ENCODE assay signal across 10 cellular contexts in genomic region chr6:156925718-156926607, GRCh38.
DNase-seq lines count a peak whose midpoint lies in the region; ATAC-seq, FAIRE-seq and TF ChIP-seq lines count a peak whose summit lies in the region.
"Had no signal": no experiment of that assay in that cellular context is flagged by ENCODE, and none has a peak within 500 bp of the region (broad histone marks: within the 10 kb centered on the region; RNA-seq: fewer than 3 reads in every experiment).

No MANE protein-coding gene starts in this region.

- peaks cover 3 to 11% of the 10 kb centered on the region in 2 experiments; a peak in 2 of 5 replicates for H3K36me3 ChIP-seq in HepG2 (replicated peaks in 1 of 2; ENCODE audit: control insufficient read depth in 1 of 2, insufficient read depth in 2 of 2, low read length in 2 of 2)
- no peaks in the 10 kb centered on the region for H3K36me3 ChIP-seq in right lobe of liver
- H3K36me3 ChIP-seq: SJSA1 had no signal

- H3K9me3 ChIP-seq in HepG2 (ENCODE audit: low read length) (no peaks in the 10 kb centered on the region), right lobe of liver (no peaks in the 10 kb centered on the region)
- H3K9me3 ChIP-seq: SJSA1 had no signal

- in situ Hi-C loops in HepG2 (cut with HindIII; ENCODE audit: extremely low pct_ligation_motif_present, low pct_unique_long_range_greater_than_20kb) = no loop called here

- peaks cover 36% of the 10 kb centered on the region for H3K4me1 Mint-ChIP-seq in type B pancreatic cell (ENCODE audit: unreplicated experiment)
- H3K4me1 Mint-ChIP-seq in CD14-positive monocyte = peaks cover 8% of the 10 kb centered on the region

- no peak for ATAC-seq in HepG2
- ATAC-seq in right lobe of liver = no peak
- ATAC-seq in HG02938 (IDR thresholded peaks at IDR 0.05; ENCODE audit: unreplicated experiment) = peak; percentile 86
- ATAC-seq in activated naive CD4-positive, alpha-beta T cell treated with anti-CD3 and anti-CD28 coated beads, Interleukin-2, amount 50 U/mL, for 72 hours = peak; percentile 28 to 39

- WGBS in HepG2 (ENCODE audit: low lambda C conversion rate) = 96% methylated on average over 3 of the region's 3 CpGs
- WGBS in right lobe of liver (ENCODE audit: insufficient coverage, low coverage, low lambda C conversion rate, missing lambda C conversion rate) = 74% methylated on average over 3 of the region's 3 CpGs

- TF ChIP-seq POLR2A in HepG2 (IDR thresholded peaks at IDR 0.05; ENCODE audit: insufficient read depth in 1 of 2, low read depth in 2 of 2, low read length in 2 of 2) (no peak), right lobe of liver (IDR thresholded peaks at IDR 0.05) (no peak)

- H3K79me2 ChIP-seq in HepG2 (ENCODE audit: insufficient read depth, low read length) = peaks cover 14% of the 10 kb centered on the region

- intact Hi-C loops in HepG2 (cut with micrococcal nuclease; ENCODE audit: unreplicated experiment) (no loop called here), right lobe of liver (cut with DNase I) (no loop called here), CD14-positive monocyte (cut with micrococcal nuclease) (no loop called here)

- no peaks in the 10 kb centered on the region for H3K27me3 ChIP-seq in HepG2 (ENCODE audit: control insufficient read depth in 1 of 2, insufficient read depth in 2 of 2, low read length in 2 of 2)
- H3K27me3 ChIP-seq in right lobe of liver = no peaks in the 10 kb centered on the region
- H3K27me3 ChIP-seq: SJSA1 had no signal

- TF ChIP-seq EP300 in HepG2 (IDR thresholded peaks at IDR 0.05; ENCODE audit: low read depth in 2 of 2, low read length in 2 of 2) (no peak), HepG2 (CRISPR knock-in tag; IDR thresholded peaks at IDR 0.05; ENCODE audit: borderline replicate concordance) (no peak)

- H3K4me3 Mint-ChIP-seq in type B pancreatic cell = peak overlapping the region; percentile 68
- H3K4me3 Mint-ChIP-seq in CD14-positive monocyte = no peak overlapping the region

- BruUV-seq in HepG2 (replicated peaks; lab: Mats Ljungman, UMichigan) = no TSS peak

- no peak overlapping the region for H2AFZ ChIP-seq in HepG2 (ENCODE audit: low read length)

- no peak overlapping the region for H3K27ac Mint-ChIP-seq in activated naive CD4-positive, alpha-beta T cell treated with anti-CD3 and anti-CD28 coated beads, Interleukin-2, amount 50 U/mL, for 72 hours
- H3K27ac Mint-ChIP-seq in type B pancreatic cell = peak overlapping the region; percentile 71
- H3K27ac Mint-ChIP-seq in CD14-positive monocyte = peak overlapping the region in 2 of 7 donors; percentile 7 to 27

- no peak overlapping the region for H3K4me3 ChIP-seq in HepG2 (replicated peaks in 1 of 3; ENCODE audit: insufficient read depth in 1 of 3, low read depth in 2 of 3, low read length in 3 of 3)
- no peak overlapping the region for H3K4me3 ChIP-seq in right lobe of liver
- H3K4me3 ChIP-seq: SJSA1 had no signal

- POLR2A ChIA-PET in HepG2 (lab: Yijun Ruan, JAX) = no interaction called here

- peaks cover 0 to 22% of the 10 kb centered on the region in 2 donors for H3K36me3 Mint-ChIP-seq in activated naive CD4-positive, alpha-beta T cell treated with anti-CD3 and anti-CD28 coated beads, Interleukin-2, amount 50 U/mL, for 72 hours
- H3K36me3 Mint-ChIP-seq in type B pancreatic cell (peaks cover 12% of the 10 kb centered on the region), CD14-positive monocyte (peaks cover 5 to 6% of the 10 kb centered on the region in 2 donors)

- peaks cover 12% of the 10 kb centered on the region for H3K4me1 ChIP-seq in HepG2 (ENCODE audit: insufficient read depth, low read length)
- peaks cover 0 to 4% (median 0%) of the 10 kb centered on the region in 4 donors for H3K4me1 ChIP-seq in right lobe of liver

- TF ChIP-seq RAD21 in HepG2 (CRISPR knock-in tag; IDR thresholded peaks at IDR 0.05) = no peak

- peaks cover 6% of the 10 kb centered on the region; the same call in 1 of the 2 replicates for H4K20me1 ChIP-seq in HepG2 (ENCODE audit: insufficient read depth, low read length)

- no peak for TF ChIP-seq CTCF in HepG2 (CRISPR knock-in tag; IDR thresholded peaks at IDR 0.05)
- TF ChIP-seq CTCF in right lobe of liver (IDR thresholded peaks at IDR 0.05) = no peak
- TF ChIP-seq CTCF in type B pancreatic cell (conservative IDR thresholded peaks at IDR 0.05) = no peak
- TF ChIP-seq CTCF in CD14-positive monocyte (IDR thresholded peaks at IDR 0.05) = no peak

- no peak overlapping the region for H3K27ac ChIP-seq in HepG2 (ENCODE audit: extremely low read length, insufficient read depth, low read length)
- H3K27ac ChIP-seq in right lobe of liver = no peak overlapping the region
- H3K27ac ChIP-seq: HL-60, SJSA1 had no signal

- CTCF ChIA-PET in HepG2 (lab: Yijun Ruan, JAX; ENCODE audit: low intra/inter-chr PET ratio, low total read pairs) = no interaction called here

- H3K27me3 Mint-ChIP-seq in type B pancreatic cell = no peaks in the 10 kb centered on the region
- peaks cover 0 to 2% (median 0%) of the 10 kb centered on the region in 3 donors for H3K27me3 Mint-ChIP-seq in CD14-positive monocyte (ENCODE audit: low read depth in 3 of 3)

- H3K9me3 Mint-ChIP-seq in activated naive CD4-positive, alpha-beta T cell treated with anti-CD3 and anti-CD28 coated beads, Interleukin-2, amount 50 U/mL, for 72 hours = no peaks in the 10 kb centered on the region
- H3K9me3 Mint-ChIP-seq in type B pancreatic cell (no peaks in the 10 kb centered on the region), CD14-positive monocyte (peaks cover 0 to 1% (median 0%) of the 10 kb centered on the region in 7 donors)

- H3K9ac ChIP-seq in HepG2 (ENCODE audit: insufficient read depth, low read depth, low read length) = no peak overlapping the region

- no peak for DNase-seq in HepG2 (ENCODE audit: low spot score)
- DNase-seq in right lobe of liver = no peak
- no peak for DNase-seq in activated naive CD4-positive, alpha-beta T cell treated with anti-CD3 and anti-CD28 coated beads, Interleukin-2, amount 50 U/mL, for 72 hours (ENCODE audit: low spot score in 2 of 2)
- DNase-seq in type B pancreatic cell (ENCODE audit: extremely low spot score, unreplicated experiment) = no peak
- no peak for DNase-seq in RPMI8226
- no peak for DNase-seq in NCI-H2081 treated with DMSO at 0.1 percent for 48 hours (lab: John Stamatoyannopoulos, UW)
- DNase-seq in CD14-positive monocyte (ENCODE audit: low spot score) = no peak

- FAIRE-seq in HepG2 (lab: Jason Lieb, UNC) = no peak

- H3K4me2 ChIP-seq in HepG2 (ENCODE audit: low read depth, low read length) = no peak overlapping the region

TF ChIP-seq in HepG2, 621 proteins besides CTCF, POLR2A, EP300 and RAD21:
- TF ChIP-seq RBM22 (optimal IDR thresholded peaks at IDR 0.05; ENCODE audit: low read length) (peak; percentile 53), RBAK (CRISPR knock-in tag; IDR thresholded peaks at IDR 0.05) (no peak), ZFP91 (CRISPR knock-in tag; IDR thresholded peaks at IDR 0.05; ENCODE audit: borderline replicate concordance) (peak; percentile 36; the same call in 1 of the 2 replicates), HNRNPK (IDR thresholded peaks at IDR 0.05; ENCODE audit: low read depth, low read length, poor library complexity, severe bottlenecking) (peak; percentile 49)
TF ChIP-seq in HepG2: peak in this region for 3.

Comparison
In these comparisons a context has a peak if more than half of its experiments do, and no peak if none do; other contexts are left out.
1. ATAC-seq: peak in HG02938 (single experiment) and activated naive CD4-positive, alpha-beta T cell treated with anti-CD3 and anti-CD28 coated beads, Interleukin-2, amount 50 U/mL, for 72 hours (2 of 2); none in HepG2 (single experiment) and right lobe of liver (0 of 4).